In genomic region chr4:67581208-67581857, GRCh38 we compare ENCODE assay signal across 11 cellular contexts. TPM values are rescaled to one million over a fixed set of nuclear protein-coding genes. Genes with fewer than 3 reads are reported as not detected.
A peak's percentile ranks its signal among the peaks of the same experiment; 100 is the strongest.
DNase-seq lines count a peak whose midpoint lies in the region; ATAC-seq, FAIRE-seq and TF ChIP-seq lines count a peak whose summit lies in the region.
"Had no signal": no experiment of that assay in that cellular context is flagged by ENCODE, and none has a peak within 500 bp of the region (broad histone marks: within the 10 kb centered on the region; RNA-seq: fewer than 3 reads in every experiment).

No MANE protein-coding gene starts in this region.

- H2AFZ ChIP-seq in keratinocyte (ENCODE audit: control insufficient read depth, low read length) = peak overlapping the region; percentile 54

- H3K4me1 ChIP-seq in keratinocyte (ENCODE audit: control insufficient read depth, extremely low read depth, insufficient read depth, low read length) = no peaks in the 10 kb centered on the region
- no peaks in the 10 kb centered on the region for H3K4me1 ChIP-seq in left ventricle myocardium inferior

- dilution Hi-C loops in keratinocyte (cut with MboI; ENCODE audit: extremely low pct_ligation_motif_present, low sequenced_read_pairs) = no loop called here

- H3K4me2 ChIP-seq in keratinocyte (ENCODE audit: control insufficient read depth, extremely low read depth, insufficient read depth, low read depth, low read length) = no peak overlapping the region

- TF ChIP-seq CTCF in keratinocyte (optimal IDR thresholded peaks at IDR 0.05 in 1 of 3, IDR thresholded peaks at IDR 0.05 in 1 of 3, conservative IDR thresholded peaks at IDR 0.05 in 1 of 3; ENCODE audit: extremely low read depth in 1 of 3, insufficient read depth in 2 of 3, low read length in 3 of 3) = no peak
- no peak for TF ChIP-seq CTCF in left ventricle myocardium inferior (IDR thresholded peaks at IDR 0.05; ENCODE audit: borderline replicate concordance)

- H3K4me3 ChIP-seq in keratinocyte (ENCODE audit: control insufficient read depth in 2 of 3, extremely low read depth in 1 of 3, insufficient read depth in 2 of 3, low read depth in 1 of 3, low read length in 3 of 3) (no peak overlapping the region), left ventricle myocardium inferior (no peak overlapping the region)

- H3K27ac ChIP-seq in keratinocyte (ENCODE audit: control insufficient read depth, insufficient read depth, low read length) (no peak overlapping the region), left ventricle myocardium inferior (replicated peaks) (no peak overlapping the region)

- intact Hi-C loops in left ventricle myocardium inferior (cut with micrococcal nuclease) = no loop called here

- H3K27me3 ChIP-seq in keratinocyte (ENCODE audit: control insufficient read depth, extremely low read depth, insufficient read depth, low read length) = no peaks in the 10 kb centered on the region
- H3K27me3 ChIP-seq in left ventricle myocardium inferior (ENCODE audit: low read depth) = no peaks in the 10 kb centered on the region

- H4K20me1 ChIP-seq in keratinocyte (ENCODE audit: control insufficient read depth, extremely low read depth, insufficient read depth, low read length) = no peaks in the 10 kb centered on the region

- DNase-seq in keratinocyte (ENCODE audit: low read depth, low spot score) (no peak), NCI-H2107 (lab: John Stamatoyannopoulos, UW) (no peak), anterior cingulate cortex (lab: John Stamatoyannopoulos, UW) (no peak), left ventricle myocardium inferior (no peak)
- DNase-seq in activated CD8-positive, alpha-beta memory T cell treated with anti-CD3 and anti-CD28 coated beads, Interleukin-2, amount 50 U/mL, for 48 hours = no peak
- DNase-seq: NCI-H510A, posterior cingulate gyrus had no signal

- H3K36me3 ChIP-seq in keratinocyte (ENCODE audit: control insufficient read depth in 2 of 2, extremely low read depth in 1 of 2, insufficient read depth in 2 of 2, low read length in 2 of 2) (no peaks in the 10 kb centered on the region), left ventricle myocardium inferior (no peaks in the 10 kb centered on the region)

- no peaks in the 10 kb centered on the region for H3K9me1 ChIP-seq in keratinocyte (ENCODE audit: control insufficient read depth, extremely low read depth, insufficient read depth, low read length)

- ATAC-seq in GM18502 (IDR thresholded peaks at IDR 0.05; ENCODE audit: poor library complexity, unreplicated experiment) = peak; percentile 61
- peak; percentile 40 for ATAC-seq in GM21526 (IDR thresholded peaks at IDR 0.05; ENCODE audit: low FRiP score, unreplicated experiment)
- ATAC-seq in HG03565 (IDR thresholded peaks at IDR 0.05; ENCODE audit: unreplicated experiment) = peak; percentile 34

- H3K9me3 ChIP-seq in keratinocyte (ENCODE audit: control insufficient read depth, low read depth, low read length) (no peaks in the 10 kb centered on the region), left ventricle myocardium inferior (replicated peaks) (no peaks in the 10 kb centered on the region)

- no peak for FAIRE-seq in keratinocyte (lab: Jason Lieb, UNC)

- no peaks in the 10 kb centered on the region for H3K79me2 ChIP-seq in keratinocyte (ENCODE audit: control insufficient read depth, insufficient read depth, low read length)

- H3K9ac ChIP-seq in keratinocyte (ENCODE audit: control insufficient read depth, extremely low read depth, insufficient read depth, low read length) = no peak overlapping the region

RNA-seq across cellular contexts. Expression of gene STAP1, which starts 22.8 kb away (rescaled TPM):
- not detected in 3 replicates for polyA plus RNA-seq in keratinocyte
- not detected for polyA plus RNA-seq in keratinocyte (2011; ENCODE audit: low read depth)
- polyA plus RNA-seq in keratinocyte (2011; cell fraction: cytosol; rRNA removed) = not detected in 2 replicates
- not detected in 2 replicates for polyA plus RNA-seq in keratinocyte (2011; cell fraction: nucleus; rRNA removed)
- not detected in 2 replicates for polyA plus RNA-seq in keratinocyte (2012; ENCODE audit: low replicate concordance)
- polyA minus RNA-seq in keratinocyte = not detected in 3 replicates
- not detected for polyA minus RNA-seq in keratinocyte (2011; cell fraction: cytosol; rRNA and poly(A)+ RNA removed)
- not detected in 2 replicates for polyA minus RNA-seq in keratinocyte (2011; cell fraction: nucleus; rRNA and poly(A)+ RNA removed)
- not detected for total RNA-seq in left ventricle myocardium inferior
- total RNA-seq: HT-29 had no signal

RNA-seq across cellular contexts. Expression of gene CENPC, which starts 36.0 kb away (rescaled TPM):
- polyA plus RNA-seq in keratinocyte = 3.9 to 7.9 TPM (median 4.5 TPM) in 3 replicates
- 9.3 TPM for polyA plus RNA-seq in keratinocyte (2011; ENCODE audit: low read depth)
- 1.6 and 3.4 TPM in 2 replicates for polyA plus RNA-seq in keratinocyte (2011; cell fraction: cytosol; rRNA removed)
- polyA plus RNA-seq in keratinocyte (2011; cell fraction: nucleus; rRNA removed) = 8.7 and 11.6 TPM in 2 replicates
- 4.4 and 5.2 TPM in 2 replicates for polyA plus RNA-seq in keratinocyte (2012; ENCODE audit: low replicate concordance)
- polyA minus RNA-seq in keratinocyte = 0.82 to 9.2 TPM (median 3.1 TPM) in 3 replicates
- polyA minus RNA-seq in keratinocyte (2011; cell fraction: cytosol; rRNA and poly(A)+ RNA removed) = 1.3 TPM
- 11.1 and 22.2 TPM in 2 replicates for polyA minus RNA-seq in keratinocyte (2011; cell fraction: nucleus; rRNA and poly(A)+ RNA removed)
- total RNA-seq in left ventricle myocardium inferior = 9.0 TPM
